Comparison of ENCODE assay signal across 8 cellular contexts in genomic region chr19:39881495-39882110, GRCh38. TPM values are rescaled to one million over a fixed set of nuclear protein-coding genes. Genes with fewer than 3 reads are reported as not detected.
DNase-seq lines count a peak whose midpoint lies in the region; ATAC-seq, FAIRE-seq and TF ChIP-seq lines count a peak whose summit lies in the region.
"Not testable (repeated sequence)": the region's sequence is repeated elsewhere in the genome, so short reads cannot be mapped to it uniquely, and the experiment has no call there.

No MANE protein-coding gene starts in this region.

- peak overlapping the region; percentile 29; the same call in 1 of the 2 replicates for H3K4me2 ChIP-seq in HepG2 (ENCODE audit: low read depth, low read length)

- BruUV-seq in HepG2 (replicated peaks; lab: Mats Ljungman, UMichigan) = not testable (repeated sequence)

- not testable (repeated sequence) for H2AFZ ChIP-seq in HepG2 (ENCODE audit: low read length)

- not testable (repeated sequence) for TF ChIP-seq CTCF in CD8-positive, alpha-beta T cell (IDR thresholded peaks at IDR 0.05)
- TF ChIP-seq CTCF in epithelial cell of proximal tubule (conservative IDR thresholded peaks at IDR 0.05; ENCODE audit: low read depth, low read length) (peak; percentile 50), HepG2 (CRISPR knock-in tag; IDR thresholded peaks at IDR 0.05) (peak; percentile 53)

- H3K4me3 Mint-ChIP-seq in CD8-positive, alpha-beta T cell; activated T-cell treated with anti-CD3 and anti-CD28 coated beads, Interleukin-2, amount 50 U/mL, for 24 hours: not testable (repeated sequence)

- H3K36me3 Mint-ChIP-seq in CD8-positive, alpha-beta T cell = peaks cover 23% of the 10 kb centered on the region
- H3K36me3 Mint-ChIP-seq in activated T-cell treated with anti-CD3 and anti-CD28 coated beads, Interleukin-2, amount 50 U/mL, for 24 hours (ENCODE audit: low read depth) = not testable (repeated sequence)

- not testable (repeated sequence) for H3K9me3 ChIP-seq in CD8-positive, alpha-beta T cell (ENCODE audit: low read length); HepG2 (ENCODE audit: low read length)

- peak in 2 of 7 experiments; percentile 27 to 38 for DNase-seq in CD8-positive, alpha-beta T cell
- DNase-seq in H4 (ENCODE audit: low spot score) (peak; percentile 33), NCI-H146 treated with DMSO at 0.1 percent for 48 hours (lab: John Stamatoyannopoulos, UW; ENCODE audit: unreplicated experiment) (peak; percentile 46), SK-N-DZ (ENCODE audit: low spot score) (peak; percentile 63), HepG2 (ENCODE audit: low spot score) (peak; percentile 59)
- DNase-seq in activated T-cell treated with anti-CD3 and anti-CD28 coated beads, Interleukin-2, amount 50 U/mL, for 24 hours = peak; percentile 62
- DNase-seq in epithelial cell of proximal tubule (ENCODE audit: low read depth) = not testable (repeated sequence)
- DNase-seq in stimulated activated CD4-positive, alpha-beta T cell treated with anti-CD3 and anti-CD28 coated beads, Interleukin-15, amount 100 ng/mL, for 24 hours = peak; percentile 48

- H3K9ac ChIP-seq in HepG2 (ENCODE audit: insufficient read depth, low read depth, low read length) = not testable (repeated sequence)

- H3K27ac ChIP-seq in CD8-positive, alpha-beta T cell (ENCODE audit: low read depth, low read length); HepG2 (ENCODE audit: extremely low read length, insufficient read depth, low read length): not testable (repeated sequence)

- H3K79me2 ChIP-seq in HepG2 (ENCODE audit: insufficient read depth, low read length) = not testable (repeated sequence)

- not testable (repeated sequence) for H3K4me1 Mint-ChIP-seq in CD8-positive, alpha-beta T cell (ENCODE audit: low read depth); activated T-cell treated with anti-CD3 and anti-CD28 coated beads, Interleukin-2, amount 50 U/mL, for 24 hours (ENCODE audit: low read depth)

- POLR2A ChIA-PET in CD8-positive, alpha-beta T cell (lab: Charles Lee) = not testable (repeated sequence)
- POLR2A ChIA-PET in HepG2 (lab: Yijun Ruan, JAX) = interaction anchor here (1.1 kb wide), 1 partner anchor 89 kb away, joined by 9 read pairs; the partner anchor contains the start of gene PSMC4

- intact Hi-C loops in CD8-positive, alpha-beta T cell (cut with DNase I, micrococcal nuclease); HepG2 (cut with micrococcal nuclease; ENCODE audit: unreplicated experiment): not testable (repeated sequence)

- in situ Hi-C loops in HepG2 (cut with HindIII; ENCODE audit: extremely low pct_ligation_motif_present, low pct_unique_long_range_greater_than_20kb) = not testable (repeated sequence)

- H3K4me1 ChIP-seq in CD8-positive, alpha-beta T cell (ENCODE audit: insufficient read depth, low read length) = not testable (repeated sequence)
- peaks cover 26% of the 10 kb centered on the region for H3K4me1 ChIP-seq in HepG2 (ENCODE audit: insufficient read depth, low read length)

- not testable (repeated sequence) for TF ChIP-seq EP300 in HepG2 (IDR thresholded peaks at IDR 0.05; ENCODE audit: low read depth in 2 of 2, low read length in 2 of 2); HepG2 (CRISPR knock-in tag; IDR thresholded peaks at IDR 0.05; ENCODE audit: borderline replicate concordance)

- H3K27ac Mint-ChIP-seq in CD8-positive, alpha-beta T cell; activated T-cell treated with anti-CD3 and anti-CD28 coated beads, Interleukin-2, amount 50 U/mL, for 24 hours: not testable (repeated sequence)

- H3K4me3 ChIP-seq in CD8-positive, alpha-beta T cell (ENCODE audit: low read depth, low read length); epithelial cell of proximal tubule (ENCODE audit: low read depth, low read length); HepG2 (replicated peaks in 1 of 3; ENCODE audit: insufficient read depth in 1 of 3, low read depth in 2 of 3, low read length in 3 of 3): not testable (repeated sequence)

- not testable (repeated sequence) for H3K36me3 ChIP-seq in CD8-positive, alpha-beta T cell (ENCODE audit: insufficient read depth, low read length); HepG2 (replicated peaks in 1 of 2; ENCODE audit: control insufficient read depth in 1 of 2, insufficient read depth in 2 of 2, low read length in 2 of 2)

- TF ChIP-seq POLR2A in HepG2 (IDR thresholded peaks at IDR 0.05; ENCODE audit: insufficient read depth in 1 of 2, low read depth in 2 of 2, low read length in 2 of 2) = not testable (repeated sequence)

- TF ChIP-seq RAD21 in HepG2 (CRISPR knock-in tag; IDR thresholded peaks at IDR 0.05) = not testable (repeated sequence)

- not testable (repeated sequence) for H3K9me3 Mint-ChIP-seq in CD8-positive, alpha-beta T cell; activated T-cell treated with anti-CD3 and anti-CD28 coated beads, Interleukin-2, amount 50 U/mL, for 24 hours

- CTCF ChIA-PET in CD8-positive, alpha-beta T cell (lab: Charles Lee) = not testable (repeated sequence)
- CTCF ChIA-PET in HepG2 (lab: Yijun Ruan, JAX; ENCODE audit: low intra/inter-chr PET ratio, low total read pairs) = interaction anchor here (1.2 kb wide), 1 partner anchor 89 kb away, joined by 6 read pairs; the partner anchor contains the start of gene PSMC4

- 25% methylated on average over 11 of the region's 15 CpGs for WGBS in HepG2 (ENCODE audit: low lambda C conversion rate)

- not testable (repeated sequence) for H3K27me3 ChIP-seq in CD8-positive, alpha-beta T cell (ENCODE audit: insufficient read depth, low read length); HepG2 (ENCODE audit: control insufficient read depth in 1 of 2, insufficient read depth in 2 of 2, low read length in 2 of 2)

- not testable (repeated sequence) for H4K20me1 ChIP-seq in HepG2 (ENCODE audit: insufficient read depth, low read length)

- not testable (repeated sequence) for H3K27me3 Mint-ChIP-seq in CD8-positive, alpha-beta T cell (ENCODE audit: low read depth); activated T-cell treated with anti-CD3 and anti-CD28 coated beads, Interleukin-2, amount 50 U/mL, for 24 hours

- peak; percentile 74 for ATAC-seq in CD8-positive, alpha-beta T cell
- peak; percentile 77 for ATAC-seq in HepG2

- FAIRE-seq in HepG2 (lab: Jason Lieb, UNC) = peak; percentile 66

RNA-seq across cellular contexts. Expression of gene FBL, which starts 35.4 kb away (rescaled TPM):
- 100 to 1,000 TPM; 351 to 365 TPM for total RNA-seq in CD8-positive, alpha-beta T cell
- 256 and 309 TPM in 2 replicates for total RNA-seq in H4 (2014; rRNA removed; shearing (Covaris generic))
- polyA plus RNA-seq in SK-N-DZ (2014; cell fraction: cytosol; rRNA removed) = 434 and 468 TPM in 2 replicates
- 167 and 185 TPM in 2 replicates for polyA plus RNA-seq in SK-N-DZ (2014; cell fraction: nucleus; rRNA removed)
- 187 and 237 TPM in 2 replicates for total RNA-seq in epithelial cell of proximal tubule
- total RNA-seq in HepG2 (2016; rRNA removed; fragmentation: Illumina TruSeq; extraction: Trizol) = 153 and 235 TPM in 2 replicates
- 97.6 and 118 TPM in 2 replicates for total RNA-seq in HepG2 (2016; cell fraction: cytosol; rRNA removed; fragmentation: Illumina TruSeq; extraction: Trizol; ENCODE audit: low read depth)
- total RNA-seq in HepG2 (2016; cell fraction: insoluble cytoplasmic fraction; rRNA removed; fragmentation: Illumina TruSeq; extraction: Trizol) = 156 and 237 TPM in 2 replicates
- 195 and 220 TPM in 2 replicates for total RNA-seq in HepG2 (2016; cell fraction: membrane; rRNA removed; fragmentation: Illumina TruSeq; extraction: Trizol)
- 85.6 and 92.5 TPM in 2 replicates for total RNA-seq in HepG2 (2016; cell fraction: nucleus; rRNA removed; fragmentation: Illumina TruSeq; extraction: Trizol)
- polyA plus RNA-seq in HepG2 (2011; rRNA removed) = 408 and 468 TPM in 2 replicates
- 399 and 528 TPM in 2 replicates for polyA plus RNA-seq in HepG2 (2011; cell fraction: cytosol; rRNA removed)
- polyA plus RNA-seq in HepG2 (2011; cell fraction: nucleus; rRNA removed) = 142 and 169 TPM in 2 replicates
- polyA plus RNA-seq in HepG2 (2012) = 311 and 349 TPM in 2 replicates
- polyA plus RNA-seq in HepG2 (2016; cell fraction: cytosol; fragmentation: Illumina TruSeq; extraction: Trizol; ENCODE audit: low read depth) = 376 and 452 TPM in 2 replicates
- polyA plus RNA-seq in HepG2 (2016; cell fraction: insoluble cytoplasmic fraction; fragmentation: Illumina TruSeq; extraction: Trizol; ENCODE audit: low read depth) = 420 and 553 TPM in 2 replicates
- polyA plus RNA-seq in HepG2 (2016; cell fraction: membrane; fragmentation: Illumina TruSeq; extraction: Trizol; ENCODE audit: low read depth) = 376 and 422 TPM in 2 replicates
- 243 and 256 TPM in 2 replicates for polyA plus RNA-seq in HepG2 (2016; cell fraction: nucleus; fragmentation: Illumina TruSeq; extraction: Trizol; ENCODE audit: insufficient read depth, low read depth)
- polyA minus RNA-seq in HepG2 (2011; rRNA and poly(A)+ RNA removed; ENCODE audit: low replicate concordance) = 543 and 868 TPM in 2 replicates
- polyA minus RNA-seq in HepG2 (2011; cell fraction: cytosol; rRNA and poly(A)+ RNA removed) = 96.2 and 102 TPM in 2 replicates
- 21.2 and 34.9 TPM in 2 replicates for polyA minus RNA-seq in HepG2 (2011; cell fraction: nucleus; rRNA and poly(A)+ RNA removed)

RNA-seq across cellular contexts. Expression of gene DYRK1B, which starts 47.6 kb away (rescaled TPM):
- total RNA-seq in CD8-positive, alpha-beta T cell = 10 to 100 TPM; 19.0 to 22.6 TPM
- total RNA-seq in H4 (2014; rRNA removed; shearing (Covaris generic)) = 4.2 and 4.3 TPM in 2 replicates
- polyA plus RNA-seq in SK-N-DZ (2014; cell fraction: cytosol; rRNA removed) = 15.3 and 18.4 TPM in 2 replicates
- polyA plus RNA-seq in SK-N-DZ (2014; cell fraction: nucleus; rRNA removed) = 9.5 and 16.3 TPM in 2 replicates
- total RNA-seq in epithelial cell of proximal tubule = 5.7 and 15.5 TPM in 2 replicates
- 0.45 and 0.82 TPM in 2 replicates for total RNA-seq in HepG2 (2016; rRNA removed; fragmentation: Illumina TruSeq; extraction: Trizol)
- 1.2 and 1.7 TPM in 2 replicates for total RNA-seq in HepG2 (2016; cell fraction: cytosol; rRNA removed; fragmentation: Illumina TruSeq; extraction: Trizol; ENCODE audit: low read depth)
- total RNA-seq in HepG2 (2016; cell fraction: insoluble cytoplasmic fraction; rRNA removed; fragmentation: Illumina TruSeq; extraction: Trizol) = 0.39 and 1.3 TPM in 2 replicates
- 1.00 and 1.1 TPM in 2 replicates for total RNA-seq in HepG2 (2016; cell fraction: membrane; rRNA removed; fragmentation: Illumina TruSeq; extraction: Trizol)
- 1.3 and 1.5 TPM in 2 replicates for total RNA-seq in HepG2 (2016; cell fraction: nucleus; rRNA removed; fragmentation: Illumina TruSeq; extraction: Trizol)
- polyA plus RNA-seq in HepG2 (2011; rRNA removed) = 1.1 and 1.3 TPM in 2 replicates
- 0.50 and 0.64 TPM in 2 replicates for polyA plus RNA-seq in HepG2 (2011; cell fraction: cytosol; rRNA removed)
- 5.0 and 6.5 TPM in 2 replicates for polyA plus RNA-seq in HepG2 (2011; cell fraction: nucleus; rRNA removed)
- 2.0 and 2.5 TPM in 2 replicates for polyA plus RNA-seq in HepG2 (2012)
- 1.7 and 1.9 TPM in 2 replicates for polyA plus RNA-seq in HepG2 (2016; cell fraction: cytosol; fragmentation: Illumina TruSeq; extraction: Trizol; ENCODE audit: low read depth)
- 0.58 and 0.68 TPM in 2 replicates for polyA plus RNA-seq in HepG2 (2016; cell fraction: insoluble cytoplasmic fraction; fragmentation: Illumina TruSeq; extraction: Trizol; ENCODE audit: low read depth)
- polyA plus RNA-seq in HepG2 (2016; cell fraction: membrane; fragmentation: Illumina TruSeq; extraction: Trizol; ENCODE audit: low read depth) = 1.8 and 2.4 TPM in 2 replicates
- polyA plus RNA-seq in HepG2 (2016; cell fraction: nucleus; fragmentation: Illumina TruSeq; extraction: Trizol; ENCODE audit: insufficient read depth, low read depth) = 4.3 and 5.9 TPM in 2 replicates
- polyA minus RNA-seq in HepG2 (2011; rRNA and poly(A)+ RNA removed; ENCODE audit: low replicate concordance) = 1.2 and 13.7 TPM in 2 replicates
- polyA minus RNA-seq in HepG2 (2011; cell fraction: cytosol; rRNA and poly(A)+ RNA removed) = not detected in 2 replicates
- 1.3 and 2.7 TPM in 2 replicates for polyA minus RNA-seq in HepG2 (2011; cell fraction: nucleus; rRNA and poly(A)+ RNA removed)

RNA-seq across cellular contexts. Expression of gene FCGBP, which starts 52.8 kb away (rescaled TPM):
- 10 to 100 TPM; 28.1 to 31.9 TPM for total RNA-seq in CD8-positive, alpha-beta T cell
- 0.64 and 0.99 TPM in 2 replicates for total RNA-seq in H4 (2014; rRNA removed; shearing (Covaris generic))
- polyA plus RNA-seq in SK-N-DZ (2014; cell fraction: cytosol; rRNA removed) = 0.25 and 0.26 TPM in 2 replicates
- 0.41 and 1.6 TPM in 2 replicates for polyA plus RNA-seq in SK-N-DZ (2014; cell fraction: nucleus; rRNA removed)
- total RNA-seq in epithelial cell of proximal tubule (0.07 and 0.17 TPM in 2 replicates), HepG2 (2016; rRNA removed; fragmentation: Illumina TruSeq; extraction: Trizol) (7.0 and 7.2 TPM in 2 replicates)
- 1.8 and 1.9 TPM in 2 replicates for total RNA-seq in HepG2 (2016; cell fraction: cytosol; rRNA removed; fragmentation: Illumina TruSeq; extraction: Trizol; ENCODE audit: low read depth)
- 4.6 and 6.9 TPM in 2 replicates for total RNA-seq in HepG2 (2016; cell fraction: insoluble cytoplasmic fraction; rRNA removed; fragmentation: Illumina TruSeq; extraction: Trizol)
- 2.4 and 3.0 TPM in 2 replicates for total RNA-seq in HepG2 (2016; cell fraction: membrane; rRNA removed; fragmentation: Illumina TruSeq; extraction: Trizol)
- 8.3 and 8.8 TPM in 2 replicates for total RNA-seq in HepG2 (2016; cell fraction: nucleus; rRNA removed; fragmentation: Illumina TruSeq; extraction: Trizol)
- 1.3 and 2.4 TPM in 2 replicates for polyA plus RNA-seq in HepG2 (2011; rRNA removed)
- polyA plus RNA-seq in HepG2 (2011; cell fraction: cytosol; rRNA removed) = 1.5 and 2.4 TPM in 2 replicates
- 5.0 and 8.4 TPM in 2 replicates for polyA plus RNA-seq in HepG2 (2011; cell fraction: nucleus; rRNA removed)
- 3.0 and 7.8 TPM in 2 replicates for polyA plus RNA-seq in HepG2 (2012)
- polyA plus RNA-seq in HepG2 (2016; cell fraction: cytosol; fragmentation: Illumina TruSeq; extraction: Trizol; ENCODE audit: low read depth) = 0.46 and 0.49 TPM in 2 replicates
- polyA plus RNA-seq in HepG2 (2016; cell fraction: insoluble cytoplasmic fraction; fragmentation: Illumina TruSeq; extraction: Trizol; ENCODE audit: low read depth) = 4.1 and 5.1 TPM in 2 replicates
- polyA plus RNA-seq in HepG2 (2016; cell fraction: membrane; fragmentation: Illumina TruSeq; extraction: Trizol; ENCODE audit: low read depth) = 0.69 and 0.85 TPM in 2 replicates
- polyA plus RNA-seq in HepG2 (2016; cell fraction: nucleus; fragmentation: Illumina TruSeq; extraction: Trizol; ENCODE audit: insufficient read depth, low read depth) = 7.5 and 8.1 TPM in 2 replicates
- 0.49 and 29.4 TPM in 2 replicates for polyA minus RNA-seq in HepG2 (2011; rRNA and poly(A)+ RNA removed; ENCODE audit: low replicate concordance)
- 4.5 and 5.8 TPM in 2 replicates for polyA minus RNA-seq in HepG2 (2011; cell fraction: cytosol; rRNA and poly(A)+ RNA removed)
- polyA minus RNA-seq in HepG2 (2011; cell fraction: nucleus; rRNA and poly(A)+ RNA removed) = 8.8 and 9.8 TPM in 2 replicates
